ENCODE assay signal across 9 cellular contexts in genomic region chr10:16967866-16968721, GRCh38.
DNase-seq lines count a peak whose midpoint lies in the region; ATAC-seq and TF ChIP-seq lines count a peak whose summit lies in the region.
"Had no signal": no experiment of that assay in that cellular context is flagged by ENCODE, and none has a peak within 500 bp of the region (broad histone marks: within the 10 kb centered on the region; RNA-seq: fewer than 3 reads in every experiment).

No MANE protein-coding gene starts in this region.

- H4K20me1 ChIP-seq in DND-41 (ENCODE audit: insufficient read depth, low read length) = no peaks in the 10 kb centered on the region
- H4K20me1 ChIP-seq in osteoblast (ENCODE audit: insufficient read depth, low read length) = no peaks in the 10 kb centered on the region

- no peak overlapping the region for H3K9ac ChIP-seq in DND-41 (ENCODE audit: low read depth, low read length)

- H3K36me3 Mint-ChIP-seq in stimulated activated memory B cell treated with anti-CD40 and anti-IgM and Interleukin-4, amounts not matched to agents 10 μg/mL and 1 μg/mL and 100 μg/mL, for 72 hours = no peaks in the 10 kb centered on the region

- H3K4me3 Mint-ChIP-seq in stimulated activated memory B cell treated with anti-CD40 and anti-IgM and Interleukin-4, amounts not matched to agents 10 μg/mL and 1 μg/mL and 100 μg/mL, for 72 hours = no peak overlapping the region

- TF ChIP-seq CTCF in DND-41 (IDR thresholded peaks at IDR 0.05; ENCODE audit: borderline replicate concordance, extremely low read depth, low read length, poor library complexity, severe bottlenecking) = no peak
- no peak for TF ChIP-seq CTCF in RWPE2 (IDR thresholded peaks at IDR 0.05; ENCODE audit: poor library complexity, severe bottlenecking)
- no peak for TF ChIP-seq CTCF in osteoblast (IDR thresholded peaks at IDR 0.05; ENCODE audit: extremely low read depth, low read depth, low read length)

- H3K27ac ChIP-seq in DND-41 (ENCODE audit: low read length) = no peak overlapping the region
- H3K27ac ChIP-seq in RWPE2 (ENCODE audit: poor library complexity, severe bottlenecking) = peak overlapping the region; percentile 19
- H3K27ac ChIP-seq in osteoblast (ENCODE audit: low read depth, low read length) = peak overlapping the region; percentile 88

- no peaks in the 10 kb centered on the region for H3K9me3 Mint-ChIP-seq in stimulated activated memory B cell treated with anti-CD40 and anti-IgM and Interleukin-4, amounts not matched to agents 10 μg/mL and 1 μg/mL and 100 μg/mL, for 72 hours

- H3K27me3 ChIP-seq in DND-41 (ENCODE audit: insufficient read depth, low read length, poor library complexity) (no peaks in the 10 kb centered on the region), RWPE2 (ENCODE audit: insufficient read depth, poor library complexity, severe bottlenecking) (no peaks in the 10 kb centered on the region), osteoblast (ENCODE audit: insufficient read depth, low read length) (no peaks in the 10 kb centered on the region)

- no peak overlapping the region for H3K4me2 ChIP-seq in DND-41 (ENCODE audit: insufficient read depth, low read length)
- H3K4me2 ChIP-seq in osteoblast (ENCODE audit: insufficient read depth, low read length) = peak overlapping the region; percentile 71

- H3K9me3 ChIP-seq in DND-41 (ENCODE audit: insufficient read depth, low read length, severe bottlenecking) (no peaks in the 10 kb centered on the region), RWPE2 (ENCODE audit: severe bottlenecking) (no peaks in the 10 kb centered on the region), osteoblast (ENCODE audit: low read depth, low read length) (no peaks in the 10 kb centered on the region)

- H3K27me3 Mint-ChIP-seq in stimulated activated memory B cell treated with anti-CD40 and anti-IgM and Interleukin-4, amounts not matched to agents 10 μg/mL and 1 μg/mL and 100 μg/mL, for 72 hours = no peaks in the 10 kb centered on the region

- H2AFZ ChIP-seq in DND-41 (ENCODE audit: low read depth, low read length) (0 out of 2 replicates have a peak overlapping the region, but pooled peaks have one; percentile 8), osteoblast (ENCODE audit: low read length) (peak overlapping the region; percentile 62)

- no peak for DNase-seq in DND-41
- DNase-seq in RWPE2 (ENCODE audit: low spot score) = no peak
- DNase-seq in fibroblast of peridontal ligament (ENCODE audit: extremely low read depth) = peak; percentile 94
- peak; percentile 76 for DNase-seq in osteoblast (ENCODE audit: insufficient read length, low spot score, missing footprints)
- no peak for DNase-seq in NCI-H1417 treated with DMSO at 0.1 percent for 48 hours (lab: John Stamatoyannopoulos, UW)
- DNase-seq: NCI-H526 had no signal

- no peaks in the 10 kb centered on the region for H3K36me3 ChIP-seq in DND-41 (ENCODE audit: insufficient read depth, low read length)
- H3K36me3 ChIP-seq in RWPE2 (ENCODE audit: low read depth) = no peaks in the 10 kb centered on the region
- H3K36me3 ChIP-seq in osteoblast (ENCODE audit: insufficient read depth, low read length) = no peaks in the 10 kb centered on the region

- H3K4me1 Mint-ChIP-seq in stimulated activated memory B cell treated with anti-CD40 and anti-IgM and Interleukin-4, amounts not matched to agents 10 μg/mL and 1 μg/mL and 100 μg/mL, for 72 hours = no peaks in the 10 kb centered on the region

- H3K79me2 ChIP-seq in DND-41 (ENCODE audit: insufficient read depth, low read length) (no peaks in the 10 kb centered on the region), osteoblast (ENCODE audit: insufficient read depth, low read length) (no peaks in the 10 kb centered on the region)

- no peak overlapping the region for H3K27ac Mint-ChIP-seq in stimulated activated memory B cell treated with anti-CD40 and anti-IgM and Interleukin-4, amounts not matched to agents 10 μg/mL and 1 μg/mL and 100 μg/mL, for 72 hours

- no peak for ATAC-seq in DND-41 (ENCODE audit: insufficient read depth, low read depth)
- ATAC-seq in RWPE2 (ENCODE audit: low read depth) = peak; percentile 69
- ATAC-seq in HG03159 (IDR thresholded peaks at IDR 0.05; ENCODE audit: unreplicated experiment) = no peak
- ATAC-seq in GM21737 (IDR thresholded peaks at IDR 0.05; ENCODE audit: unreplicated experiment) = no peak
- ATAC-seq in stimulated activated memory B cell treated with anti-CD40 and anti-IgM and Interleukin-4, amounts not matched to agents 10 μg/mL and 1 μg/mL and 100 μg/mL, for 72 hours = no peak

- H3K4me3 ChIP-seq in DND-41 (ENCODE audit: low read depth in 1 of 2, low read length in 2 of 2) = no peak overlapping the region
- no peak overlapping the region for H3K4me3 ChIP-seq in RWPE2 (ENCODE audit: severe bottlenecking)
- peak overlapping the region; percentile 49 for H3K4me3 ChIP-seq in osteoblast (ENCODE audit: insufficient read depth, low read length)

- H3K4me1 ChIP-seq in DND-41 (ENCODE audit: insufficient read depth, low read length) (no peaks in the 10 kb centered on the region), RWPE2 (ENCODE audit: insufficient read depth, poor library complexity, severe bottlenecking) (peaks cover 15% of the 10 kb centered on the region), osteoblast (ENCODE audit: insufficient read depth, low read length) (peaks cover 37% of the 10 kb centered on the region)

Comparison
In these comparisons a context has a peak if more than half of its experiments do, and no peak if none do; other contexts are left out.
1. DNase-seq: peak in fibroblast of peridontal ligament (single experiment) and osteoblast (single experiment); none in DND-41 (single experiment), RWPE2 (single experiment) and NCI-H1417 treated with DMSO at 0.1 percent for 48 hours (single experiment).